18 cellular contexts compared by ENCODE assay signal in the genomic region with DNA sequence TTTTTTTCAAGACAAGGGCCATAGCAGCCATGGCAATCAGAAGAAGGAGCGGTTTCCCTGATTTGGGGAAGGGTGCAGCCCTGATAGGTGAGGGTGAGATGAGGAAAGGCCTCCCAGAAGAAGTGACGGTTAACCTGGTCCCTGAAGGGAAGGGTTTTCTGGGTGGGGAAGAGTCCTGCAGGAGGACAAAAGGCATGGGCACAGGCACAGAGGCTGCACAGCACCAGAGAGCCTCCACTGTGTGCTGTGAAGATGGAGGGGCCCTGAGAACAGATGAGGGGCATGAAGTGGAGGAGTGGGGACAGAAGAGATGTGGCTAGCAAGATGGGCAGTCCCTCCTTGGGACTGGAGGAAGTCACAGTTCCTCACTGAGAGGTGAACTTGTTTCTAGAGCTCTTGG. TPM values are rescaled to one million over a fixed set of nuclear protein-coding genes. Genes with fewer than 3 reads are reported as not detected.
DNase-seq lines count a peak whose midpoint lies in the region; ATAC-seq and TF ChIP-seq lines count a peak whose summit lies in the region.
"Had no signal": no experiment of that assay in that cellular context is flagged by ENCODE, and none has a peak within 500 bp of the region (broad histone marks: within the 10 kb centered on the region; RNA-seq: fewer than 3 reads in every experiment).

No MANE protein-coding gene starts in this region.

- peak overlapping the region; percentile 73; the same call in 1 of the 2 replicates for H3K27ac ChIP-seq in SJCRH30
- no peak overlapping the region for H3K27ac ChIP-seq in esophagus muscularis mucosa (replicated peaks in 1 of 4)
- no peak overlapping the region for H3K27ac ChIP-seq in tibial artery
- H3K27ac ChIP-seq: 22Rv1, BLaER1, C4-2B had no signal

- no peaks in the 10 kb centered on the region for H3K9me3 Mint-ChIP-seq in activated CD8-positive, alpha-beta T cell treated with anti-CD3 and anti-CD28 coated beads, Interleukin-2, amount 10 ng/mL, durations not matched to agents 7 days and 5 days (ENCODE audit: insufficient read depth)
- H3K9me3 Mint-ChIP-seq in activated CD8-positive, alpha-beta T cell treated with anti-CD3 and anti-CD28 coated beads for 36 hours = peaks cover 3% of the 10 kb centered on the region
- H3K9me3 Mint-ChIP-seq: CD8-positive, alpha-beta T cell had no signal

- no peak for ATAC-seq in activated CD8-positive, alpha-beta T cell treated with anti-CD3 and anti-CD28 coated beads, Interleukin-2, amount 10 ng/mL, durations not matched to agents 7 days and 5 days
- no peak for ATAC-seq in activated CD8-positive, alpha-beta T cell treated with anti-CD3 and anti-CD28 coated beads for 36 hours
- ATAC-seq: CD8-positive, alpha-beta T cell had no signal

- H3K27me3 Mint-ChIP-seq in activated CD8-positive, alpha-beta T cell treated with anti-CD3 and anti-CD28 coated beads, Interleukin-2, amount 10 ng/mL, durations not matched to agents 7 days and 5 days (ENCODE audit: low read depth) = no peaks in the 10 kb centered on the region
- no peaks in the 10 kb centered on the region for H3K27me3 Mint-ChIP-seq in activated CD8-positive, alpha-beta T cell treated with anti-CD3 and anti-CD28 coated beads for 36 hours

- no peak overlapping the region for H3K4me3 ChIP-seq in SJCRH30
- no peak overlapping the region for H3K4me3 ChIP-seq in esophagus muscularis mucosa
- no peak overlapping the region for H3K4me3 ChIP-seq in tibial artery
- H3K4me3 ChIP-seq: BLaER1 had no signal

- WGBS in esophagus muscularis mucosa = 89% methylated on average over 2 of the region's 2 CpGs

- peak; percentile 0 for DNase-seq in activated CD8-positive, alpha-beta T cell treated with anti-CD3 and anti-CD28 coated beads, Interleukin-2, amount 10 ng/mL, durations not matched to agents 7 days and 5 days
- DNase-seq in activated CD8-positive, alpha-beta T cell treated with anti-CD3 and anti-CD28 coated beads for 36 hours = no peak
- no peak for DNase-seq in SJCRH30
- DNase-seq in esophagus muscularis mucosa (ENCODE audit: extremely low spot score) = peak; percentile 78
- DNase-seq in tibial artery = no peak
- no peak for DNase-seq in H4 (ENCODE audit: low spot score)
- DNase-seq: Caco-2; CD4-positive, CD25-positive, alpha-beta regulatory T cell; CD8-positive, alpha-beta T cell; DMS153; DND-41; GOT3; H7; HCEC 1CT had no signal

- POLR2A ChIA-PET in activated CD8-positive, alpha-beta T cell treated with anti-CD3 and anti-CD28 coated beads, Interleukin-2, amount 10 ng/mL, durations not matched to agents 7 days and 5 days (lab: Charles Lee) = no interaction called here
- POLR2A ChIA-PET in activated CD8-positive, alpha-beta T cell treated with anti-CD3 and anti-CD28 coated beads for 36 hours (lab: Charles Lee) = no interaction called here

- H3K27me3 ChIP-seq in SJCRH30 (no peaks in the 10 kb centered on the region), esophagus muscularis mucosa (no peaks in the 10 kb centered on the region), tibial artery (no peaks in the 10 kb centered on the region)
- H3K27me3 ChIP-seq: BLaER1 had no signal

- CTCF ChIA-PET in activated CD8-positive, alpha-beta T cell treated with anti-CD3 and anti-CD28 coated beads, Interleukin-2, amount 10 ng/mL, durations not matched to agents 7 days and 5 days (lab: Charles Lee) = no interaction called here
- CTCF ChIA-PET in activated CD8-positive, alpha-beta T cell treated with anti-CD3 and anti-CD28 coated beads for 36 hours (lab: Charles Lee) = no interaction called here

- H3K36me3 ChIP-seq in SJCRH30 (no peaks in the 10 kb centered on the region), esophagus muscularis mucosa (no peaks in the 10 kb centered on the region), tibial artery (no peaks in the 10 kb centered on the region)
- H3K36me3 ChIP-seq: BLaER1 had no signal

- H3K9me3 ChIP-seq in SJCRH30 (replicated peaks) = no peaks in the 10 kb centered on the region
- H3K9me3 ChIP-seq in esophagus muscularis mucosa = peaks cover 0 to 3% (median under 1%) of the 10 kb centered on the region in 4 donors
- no peaks in the 10 kb centered on the region for H3K9me3 ChIP-seq in tibial artery
- H3K9me3 ChIP-seq: Caco-2 had no signal

- intact Hi-C loops in activated CD8-positive, alpha-beta T cell treated with anti-CD3 and anti-CD28 coated beads for 36 hours (cut with micrococcal nuclease) = no loop called here
- intact Hi-C loops in esophagus muscularis mucosa (cut with DNase I) (no loop called here), tibial artery (cut with DNase I; ENCODE audit: low total_unique reads) (no loop called here)

- no peaks in the 10 kb centered on the region for H3K36me3 Mint-ChIP-seq in activated CD8-positive, alpha-beta T cell treated with anti-CD3 and anti-CD28 coated beads, Interleukin-2, amount 10 ng/mL, durations not matched to agents 7 days and 5 days (ENCODE audit: low read depth)
- no peaks in the 10 kb centered on the region for H3K36me3 Mint-ChIP-seq in activated CD8-positive, alpha-beta T cell treated with anti-CD3 and anti-CD28 coated beads for 36 hours (ENCODE audit: low read depth)
- H3K36me3 Mint-ChIP-seq: CD4-positive, CD25-positive, alpha-beta regulatory T cell; CD8-positive, alpha-beta T cell had no signal

- H3K27ac Mint-ChIP-seq in activated CD8-positive, alpha-beta T cell treated with anti-CD3 and anti-CD28 coated beads, Interleukin-2, amount 10 ng/mL, durations not matched to agents 7 days and 5 days = no peak overlapping the region
- H3K27ac Mint-ChIP-seq in activated CD8-positive, alpha-beta T cell treated with anti-CD3 and anti-CD28 coated beads for 36 hours = no peak overlapping the region
- H3K27ac Mint-ChIP-seq: B cell; CD4-positive, CD25-positive, alpha-beta regulatory T cell; CD8-positive, alpha-beta T cell had no signal

- no peak for TF ChIP-seq POLR2A in esophagus muscularis mucosa (IDR thresholded peaks at IDR 0.05; ENCODE audit: low read depth)

- no peaks in the 10 kb centered on the region for H3K4me1 Mint-ChIP-seq in activated CD8-positive, alpha-beta T cell treated with anti-CD3 and anti-CD28 coated beads, Interleukin-2, amount 10 ng/mL, durations not matched to agents 7 days and 5 days (ENCODE audit: low read depth)
- H3K4me1 Mint-ChIP-seq in activated CD8-positive, alpha-beta T cell treated with anti-CD3 and anti-CD28 coated beads for 36 hours (ENCODE audit: low read depth) = no peaks in the 10 kb centered on the region
- H3K4me1 Mint-ChIP-seq: B cell; CD4-positive, CD25-positive, alpha-beta regulatory T cell had no signal

- TF ChIP-seq EP300 in esophagus muscularis mucosa (IDR thresholded peaks at IDR 0.05) = no peak

- H3K4me3 Mint-ChIP-seq in activated CD8-positive, alpha-beta T cell treated with anti-CD3 and anti-CD28 coated beads, Interleukin-2, amount 10 ng/mL, durations not matched to agents 7 days and 5 days = no peak overlapping the region
- H3K4me3 Mint-ChIP-seq in activated CD8-positive, alpha-beta T cell treated with anti-CD3 and anti-CD28 coated beads for 36 hours = no peak overlapping the region
- H3K4me3 Mint-ChIP-seq: B cell; CD4-positive, CD25-positive, alpha-beta regulatory T cell; CD8-positive, alpha-beta T cell had no signal

- no peak for TF ChIP-seq CTCF in activated CD8-positive, alpha-beta T cell treated with anti-CD3 and anti-CD28 coated beads for 36 hours (IDR thresholded peaks at IDR 0.05)
- TF ChIP-seq CTCF in esophagus muscularis mucosa (IDR thresholded peaks at IDR 0.05) (no peak), tibial artery (IDR thresholded peaks at IDR 0.05) (no peak)

- H3K4me1 ChIP-seq in SJCRH30 (peaks cover 58% of the 10 kb centered on the region), esophagus muscularis mucosa (peaks cover 0 to 6% (median 2%) of the 10 kb centered on the region in 4 donors), tibial artery (no peaks in the 10 kb centered on the region)

RNA-seq across cellular contexts. Expression of a gene that starts 46.3 kb away (rescaled TPM):
- not detected for total RNA-seq in activated CD8-positive, alpha-beta T cell treated with anti-CD3 and anti-CD28 coated beads, Interleukin-2, amount 10 ng/mL, durations not matched to agents 7 days and 5 days
- not detected for total RNA-seq in activated CD8-positive, alpha-beta T cell treated with anti-CD3 and anti-CD28 coated beads for 36 hours
- not detected in 2 replicates for total RNA-seq in SJCRH30 (2014; rRNA removed; shearing (Covaris generic))
- 1 to 10 TPM in 3 of 4 donors, under 1 TPM in 1; 0.42 to 4.0 (median 2.6) TPM for total RNA-seq in esophagus muscularis mucosa
- 1.4 and 1.7 TPM in 2 replicates for total RNA-seq in H4 (2014; rRNA removed; shearing (Covaris generic))
- total RNA-seq: B cell; Caco-2; CD4-positive, CD25-positive, alpha-beta regulatory T cell; CD8-positive, alpha-beta T cell had no signal

Comparison
In these comparisons a context has a peak if more than half of its experiments do, and no peak if none do; other contexts are left out.
1. DNase-seq: peak in activated CD8-positive, alpha-beta T cell treated with anti-CD3 and anti-CD28 coated beads, Interleukin-2, amount 10 ng/mL, durations not matched to agents 7 days and 5 days (single experiment) and esophagus muscularis mucosa (single experiment); none in activated CD8-positive, alpha-beta T cell treated with anti-CD3 and anti-CD28 coated beads for 36 hours (single experiment), SJCRH30 (0 of 2), tibial artery (0 of 2) and H4 (single experiment).